20 cellular contexts compared by ENCODE assay signal in the genomic region with DNA sequence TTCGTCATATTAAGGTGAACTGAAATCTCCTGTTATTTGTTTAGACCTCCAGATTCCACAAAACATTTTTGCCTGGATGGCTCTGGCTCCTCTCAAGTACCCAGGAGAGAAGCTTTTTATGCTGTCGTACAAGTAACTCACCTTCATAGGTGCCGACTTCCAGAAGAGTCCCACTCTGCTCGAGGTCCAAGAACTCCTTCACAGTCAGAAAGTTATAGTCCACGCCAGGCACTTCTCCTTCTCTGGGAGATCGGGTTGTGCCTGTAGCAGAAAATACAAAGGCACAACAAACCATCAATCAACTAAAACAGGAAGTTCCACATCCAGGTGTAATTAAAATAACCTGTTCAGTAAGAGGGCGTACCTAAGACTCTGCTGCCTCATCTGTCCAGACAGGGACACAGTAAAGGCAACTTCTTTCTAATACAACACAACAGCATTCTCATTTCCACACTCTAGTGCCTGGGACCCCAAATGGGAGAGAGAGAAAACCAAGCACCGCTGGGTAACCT.
"Had no signal": no experiment of that assay in that cellular context is flagged by ENCODE, and none has a peak within 500 bp of the region (broad histone marks: within the 10 kb centered on the region; RNA-seq: fewer than 3 reads in every experiment).

No MANE protein-coding gene starts in this region.

- H3K4me1 Mint-ChIP-seq: activated CD4-positive, alpha-beta T cell treated with anti-CD3 and anti-CD28 coated beads, Interleukin-2, amount 10 ng/mL, durations not matched to agents 7 days and 5 days; activated naive CD8-positive, alpha-beta T cell treated with anti-CD3 and anti-CD28 coated beads, Interleukin-2, amount 10 ng/mL, durations not matched to agents 7 days and 5 days had no signal

- H3K9me3 Mint-ChIP-seq: activated CD4-positive, alpha-beta T cell treated with anti-CD3 and anti-CD28 coated beads, Interleukin-2, amount 10 ng/mL, durations not matched to agents 7 days and 5 days; dendritic cell treated with granulocyte-macrophage colony-stimulating factor and Interleukin-4, amounts not matched to agents 40 ng/mL and 50 ng/mL, for 4 days; mesothelial cell of epicardium had no signal

- H3K27ac ChIP-seq: cardiac muscle cell had no signal

- H3K27me3 Mint-ChIP-seq: activated CD4-positive, alpha-beta T cell treated with anti-CD3 and anti-CD28 coated beads, Interleukin-2, amount 10 ng/mL, durations not matched to agents 7 days and 5 days; activated naive CD8-positive, alpha-beta T cell treated with anti-CD3 and anti-CD28 coated beads, Interleukin-2, amount 10 ng/mL, durations not matched to agents 7 days and 5 days; activated T-cell treated with anti-CD3 and anti-CD28 coated beads, Interleukin-2, amount 50 U/mL, for 24 hours; dendritic cell treated with granulocyte-macrophage colony-stimulating factor and Interleukin-4, amounts not matched to agents 40 ng/mL and 50 ng/mL, for 4 days had no signal

- ATAC-seq: activated CD8-positive, alpha-beta T cell treated with anti-CD3 and anti-CD28 coated beads, Interleukin-2, amount 10 ng/mL, durations not matched to agents 7 days and 5 days; left cardiac atrium had no signal

- DNase-seq: activated CD4-positive, alpha-beta T cell treated with anti-CD3 and anti-CD28 coated beads, Interleukin-2, amount 10 ng/mL, durations not matched to agents 7 days and 5 days; activated CD8-positive, alpha-beta T cell treated with anti-CD3 and anti-CD28 coated beads, Interleukin-2, amount 10 ng/mL, durations not matched to agents 7 days and 5 days; activated naive CD4-positive, alpha-beta T cell treated with Interleukin-2 at 50 U/mL for 16 hours; activated naive CD8-positive, alpha-beta T cell treated with anti-CD3 and anti-CD28 coated beads, Interleukin-2, amount 10 ng/mL, durations not matched to agents 7 days and 5 days; activated T-cell treated with anti-CD3 and anti-CD28 coated beads, Interleukin-2, amount 50 U/mL, for 24 hours; amygdala; effector memory CD4-positive, alpha-beta T cell; left cardiac atrium; nucleus accumbens; posterior cingulate gyrus; stimulated activated CD4-positive, alpha-beta T cell treated with anti-CD3 and anti-CD28 coated beads, Interleukin-12 subunit alpha, Interleukin-12 subunit beta, amount 100 ng/mL, for 4 hours; stimulated activated CD4-positive, alpha-beta T cell treated with anti-CD3 and anti-CD28 coated beads, Interleukin-1b, Interleukin-23, amount 100 ng/mL, for 48 hours; stimulated activated CD8-positive, alpha-beta memory T cell treated with anti-CD3 and anti-CD28 coated beads, Interleukin-4, amount 100 ng/mL, for 48 hours; stimulated activated naive CD4-positive, alpha-beta T cell; T-helper 9 cell had no signal

- H3K4me3 Mint-ChIP-seq: activated CD4-positive, alpha-beta T cell treated with anti-CD3 and anti-CD28 coated beads, Interleukin-2, amount 10 ng/mL, durations not matched to agents 7 days and 5 days; activated CD8-positive, alpha-beta T cell treated with anti-CD3 and anti-CD28 coated beads, Interleukin-2, amount 10 ng/mL, durations not matched to agents 7 days and 5 days; activated naive CD8-positive, alpha-beta T cell treated with anti-CD3 and anti-CD28 coated beads, Interleukin-2, amount 10 ng/mL, durations not matched to agents 7 days and 5 days; activated T-cell treated with anti-CD3 and anti-CD28 coated beads, Interleukin-2, amount 50 U/mL, for 24 hours; dendritic cell treated with granulocyte-macrophage colony-stimulating factor and Interleukin-4, amounts not matched to agents 40 ng/mL and 50 ng/mL, for 4 days; mesothelial cell of epicardium; nephron had no signal

- H3K27ac Mint-ChIP-seq: activated CD4-positive, alpha-beta T cell treated with anti-CD3 and anti-CD28 coated beads, Interleukin-2, amount 10 ng/mL, durations not matched to agents 7 days and 5 days; activated CD8-positive, alpha-beta T cell treated with anti-CD3 and anti-CD28 coated beads, Interleukin-2, amount 10 ng/mL, durations not matched to agents 7 days and 5 days; activated naive CD8-positive, alpha-beta T cell treated with anti-CD3 and anti-CD28 coated beads, Interleukin-2, amount 10 ng/mL, durations not matched to agents 7 days and 5 days; activated T-cell treated with anti-CD3 and anti-CD28 coated beads, Interleukin-2, amount 50 U/mL, for 24 hours; activated T-helper 2 cell treated with anti-CD3 and anti-CD28 coated beads, Interferon-gamma antibody, Interleukin-2, Interleukin-4, amounts not matched to agents 10 μg/mL and 5 μg/mL and 100 μg/mL, durations not matched to agents 14 hours and 24 hours and 36 hours; dendritic cell treated with granulocyte-macrophage colony-stimulating factor and Interleukin-4, amounts not matched to agents 40 ng/mL and 50 ng/mL, for 4 days; mesothelial cell of epicardium; nephron had no signal

- H3K36me3 Mint-ChIP-seq: activated naive CD8-positive, alpha-beta T cell treated with anti-CD3 and anti-CD28 coated beads, Interleukin-2, amount 10 ng/mL, durations not matched to agents 7 days and 5 days had no signal
